1 cellular context compared by ENCODE assay signal in genomic region chr4:167989815-167990214, GRCh38.
TF ChIP-seq lines count a peak whose summit lies in the region.

No MANE protein-coding gene starts in this region.

TF ChIP-seq in SK-N-SH, 30 proteins besides CTCF, POLR2A, EP300 and RAD21 (continued from another document):
- TF ChIP-seq REST (IDR thresholded peaks at IDR 0.05; ENCODE audit: low read depth, low read length), result no peak
- no peak for TF ChIP-seq RCOR1 (IDR thresholded peaks at IDR 0.05; ENCODE audit: low read length)
- TF ChIP-seq TAF1 (IDR thresholded peaks at IDR 0.05; ENCODE audit: borderline replicate concordance, low read depth, low read length), result no peak
- TF ChIP-seq GATA2 (CRISPR knock-in tag; IDR thresholded peaks at IDR 0.05), result no peak
